11 cellular contexts compared by ENCODE assay signal in genomic region chr2:96608459-96609455, GRCh38. TPM values are rescaled to one million over a fixed set of nuclear protein-coding genes. Genes with fewer than 3 reads are reported as not detected.
A peak's percentile ranks its signal among the peaks of the same experiment; 100 is the strongest.
DNase-seq lines count a peak whose midpoint lies in the region; ATAC-seq lines count a peak whose summit lies in the region.
"Had no signal": no experiment of that assay in that cellular context is flagged by ENCODE, and none has a peak within 500 bp of the region (broad histone marks: within the 10 kb centered on the region; RNA-seq: fewer than 3 reads in every experiment).

No MANE protein-coding gene starts in this region.

- ATAC-seq in GM19397 (IDR thresholded peaks at IDR 0.05; ENCODE audit: unreplicated experiment) = no peak

- H3K79me2 ChIP-seq in trophoblast cell (ENCODE audit: control insufficient read depth, insufficient read depth, low read length, poor library complexity) = no peaks in the 10 kb centered on the region

- H3K4me1 ChIP-seq in trophoblast cell (ENCODE audit: control insufficient read depth in 1 of 2, insufficient read depth in 2 of 2, low read length in 2 of 2) = peaks cover 3 to 7% of the 10 kb centered on the region in 2 experiments

- peak overlapping the region; percentile 41 for H2BK12ac ChIP-seq in trophoblast cell (ENCODE audit: low read length)

- no peak overlapping the region for H4K8ac ChIP-seq in trophoblast cell (ENCODE audit: low read depth, low read length)

- peaks cover 53 to 79% of the 10 kb centered on the region in 2 experiments for H3K36me3 ChIP-seq in trophoblast cell (ENCODE audit: control insufficient read depth in 1 of 2, insufficient read depth in 2 of 2, low read length in 2 of 2)

- H3K4ac ChIP-seq in trophoblast cell (ENCODE audit: low read depth, low read length) = no peak overlapping the region

- WGBS in trophoblast cell (ENCODE audit: extremely low coverage, insufficient coverage, insufficient read length) = no CpG with 5 or more reads among the region's 13 CpGs

- H4K91ac ChIP-seq in trophoblast cell (ENCODE audit: low read depth, low read length) = no peak overlapping the region

- no peak overlapping the region for H2AK5ac ChIP-seq in trophoblast cell (ENCODE audit: low read length)

- H2BK120ac ChIP-seq in trophoblast cell (ENCODE audit: insufficient read depth, low read length, poor library complexity) = peak overlapping the region; percentile 28

- peaks cover 5% of the 10 kb centered on the region for H3K4me1 Mint-ChIP-seq in activated CD4-positive, alpha-beta T cell treated with anti-CD3 and anti-CD28 coated beads, Interleukin-2, amount 10 ng/mL, durations not matched to agents 24 days and 14 days
- H3K4me1 Mint-ChIP-seq in dendritic cell treated with granulocyte-macrophage colony-stimulating factor and Interleukin-4, amounts not matched to agents 40 ng/mL and 50 ng/mL, for 4 days (ENCODE audit: low read depth) = peaks cover 45% of the 10 kb centered on the region

- H3K27ac Mint-ChIP-seq in activated CD4-positive, alpha-beta T cell treated with anti-CD3 and anti-CD28 coated beads, Interleukin-2, amount 10 ng/mL, durations not matched to agents 24 days and 14 days = peak overlapping the region; percentile 30
- H3K27ac Mint-ChIP-seq in dendritic cell treated with granulocyte-macrophage colony-stimulating factor and Interleukin-4, amounts not matched to agents 40 ng/mL and 50 ng/mL, for 4 days = peak overlapping the region; percentile 67

- no peak overlapping the region for H3K4me3 ChIP-seq in trophoblast cell (ENCODE audit: low read depth, low read length)

- H3K9ac ChIP-seq in trophoblast cell (ENCODE audit: low read length) = no peak overlapping the region

- H2BK5ac ChIP-seq in trophoblast cell (ENCODE audit: low read depth, low read length, poor library complexity) = no peak overlapping the region

- H3K18ac ChIP-seq in trophoblast cell (ENCODE audit: low read length) = no peak overlapping the region

- no peaks in the 10 kb centered on the region for H3K9me3 Mint-ChIP-seq in activated CD4-positive, alpha-beta T cell treated with anti-CD3 and anti-CD28 coated beads, Interleukin-2, amount 10 ng/mL, durations not matched to agents 24 days and 14 days
- no peaks in the 10 kb centered on the region for H3K9me3 Mint-ChIP-seq in dendritic cell treated with granulocyte-macrophage colony-stimulating factor and Interleukin-4, amounts not matched to agents 40 ng/mL and 50 ng/mL, for 4 days

- H3K27me3 ChIP-seq in trophoblast cell (ENCODE audit: insufficient read depth, low read length) = no peaks in the 10 kb centered on the region

- H3K23ac ChIP-seq in trophoblast cell (ENCODE audit: low read length) = no peak overlapping the region

- intact Hi-C loops in activated CD4-positive, alpha-beta T cell treated with anti-CD3 and anti-CD28 coated beads, Interleukin-2, amount 10 ng/mL, durations not matched to agents 24 days and 14 days (cut with micrococcal nuclease) = no loop called here
- intact Hi-C loops in dendritic cell treated with granulocyte-macrophage colony-stimulating factor and Interleukin-4, amounts not matched to agents 40 ng/mL and 50 ng/mL, for 4 days (cut with micrococcal nuclease) = loop anchor here (10.0 kb wide), 1 partner anchor 196 kb away; no protein-coding TSS in a partner anchor

- no peak overlapping the region for H3K4me2 ChIP-seq in trophoblast cell (ENCODE audit: low read length)

- no peaks in the 10 kb centered on the region for H3K79me1 ChIP-seq in trophoblast cell (ENCODE audit: low read length)

- H3K36me3 Mint-ChIP-seq in activated CD4-positive, alpha-beta T cell treated with anti-CD3 and anti-CD28 coated beads, Interleukin-2, amount 10 ng/mL, durations not matched to agents 24 days and 14 days (ENCODE audit: low read depth) = peaks cover 85% of the 10 kb centered on the region
- H3K36me3 Mint-ChIP-seq in dendritic cell treated with granulocyte-macrophage colony-stimulating factor and Interleukin-4, amounts not matched to agents 40 ng/mL and 50 ng/mL, for 4 days (ENCODE audit: low read depth) = peaks cover 99% of the 10 kb centered on the region

- no peak for DNase-seq in activated CD4-positive, alpha-beta T cell treated with anti-CD3 and anti-CD28 coated beads, Interleukin-2, amount 10 ng/mL, durations not matched to agents 24 days and 14 days
- DNase-seq in activated CD4-positive, alpha-beta T cell treated with anti-CD3 and anti-CD28 coated beads, Interleukin-2, amount 50 U/mL, for 4 hours = no peak
- peak; percentile 86 for DNase-seq in HS-5 (ENCODE audit: low read depth)
- DNase-seq in trophoblast cell = peak in 1 of 2 donors; percentile 35
- DNase-seq in NCI-H1105 treated with DMSO at 0.1 percent for 48 hours (lab: John Stamatoyannopoulos, UW) = no peak
- DNase-seq in NCI-H2171 treated with DMSO at 0.1 percent for 48 hours (lab: John Stamatoyannopoulos, UW) = no peak
- DNase-seq: occipital lobe; stimulated activated CD4-positive, alpha-beta T cell treated with anti-CD3 and anti-CD28 coated beads, Interleukin-4, amount 100 ng/mL, for 4 hours; T-helper 9 cell had no signal

- no peaks in the 10 kb centered on the region for H3K9me3 ChIP-seq in trophoblast cell (ENCODE audit: insufficient read depth, low read depth, low read length)

- H2AFZ ChIP-seq in trophoblast cell (ENCODE audit: insufficient read depth, low read length, poor library complexity) = no peak overlapping the region

- no peak overlapping the region for H3K27ac ChIP-seq in trophoblast cell (ENCODE audit: low read depth, low read length)

- no peak overlapping the region for H3K14ac ChIP-seq in trophoblast cell (ENCODE audit: low read length)

- H3K4me3 Mint-ChIP-seq in activated CD4-positive, alpha-beta T cell treated with anti-CD3 and anti-CD28 coated beads, Interleukin-2, amount 10 ng/mL, durations not matched to agents 24 days and 14 days = no peak overlapping the region
- no peak overlapping the region for H3K4me3 Mint-ChIP-seq in dendritic cell treated with granulocyte-macrophage colony-stimulating factor and Interleukin-4, amounts not matched to agents 40 ng/mL and 50 ng/mL, for 4 days

- H3K27me3 Mint-ChIP-seq in activated CD4-positive, alpha-beta T cell treated with anti-CD3 and anti-CD28 coated beads, Interleukin-2, amount 10 ng/mL, durations not matched to agents 24 days and 14 days = no peaks in the 10 kb centered on the region
- no peaks in the 10 kb centered on the region for H3K27me3 Mint-ChIP-seq in dendritic cell treated with granulocyte-macrophage colony-stimulating factor and Interleukin-4, amounts not matched to agents 40 ng/mL and 50 ng/mL, for 4 days

- peak overlapping the region; percentile 15 for H4K12ac ChIP-seq in trophoblast cell (ENCODE audit: low read depth, low read length)

RNA-seq across cellular contexts. Expression of gene KANSL3, which starts 29.4 kb away (rescaled TPM):
- total RNA-seq in activated CD4-positive, alpha-beta T cell treated with anti-CD3 and anti-CD28 coated beads, Interleukin-2, amount 10 ng/mL, durations not matched to agents 24 days and 14 days = 45.5 and 46.5 TPM in 2 replicates
- polyA plus RNA-seq in trophoblast cell (2013) = 15.2 TPM in 2 replicates

RNA-seq across cellular contexts. Expression of gene FER1L5, which starts 33.8 kb away (rescaled TPM):
- not detected in 2 replicates for total RNA-seq in activated CD4-positive, alpha-beta T cell treated with anti-CD3 and anti-CD28 coated beads, Interleukin-2, amount 10 ng/mL, durations not matched to agents 24 days and 14 days
- polyA plus RNA-seq in trophoblast cell (2013) = 0.10 and 0.11 TPM in 2 replicates
